8 cellular contexts compared by ENCODE assay signal in genomic region chr18:23703057-23703986, GRCh38.
DNase-seq lines count a peak whose midpoint lies in the region; ATAC-seq lines count a peak whose summit lies in the region.

No MANE protein-coding gene starts in this region.

- DNase-seq in DMS 273 (lab: John Stamatoyannopoulos, UW; ENCODE audit: unreplicated experiment) (peak; percentile 65), NCI-H69 (lab: John Stamatoyannopoulos, UW) (peak; percentile 83), medulla oblongata (ENCODE audit: extremely low spot score) (peak; percentile 7), C1 segment of cervical spinal cord (lab: John Stamatoyannopoulos, UW) (no peak), GM19238 (ENCODE audit: insufficient read length, low spot score) (no peak)
- peak; percentile 33 for DNase-seq in central memory CD4-positive, alpha-beta T cell

- ATAC-seq in GM19463 (IDR thresholded peaks at IDR 0.05; ENCODE audit: unreplicated experiment) (peak; percentile 62), HG03571 (IDR thresholded peaks at IDR 0.05; ENCODE audit: unreplicated experiment) (no peak)

Comparison
In these comparisons a context has a peak if more than half of its experiments do, and no peak if none do; other contexts are left out.
1. DNase-seq: peak in DMS 273 (single experiment), NCI-H69 (single experiment), central memory CD4-positive, alpha-beta T cell (single experiment) and medulla oblongata (single experiment); none in C1 segment of cervical spinal cord (0 of 14) and GM19238 (single experiment).